ENCODE assay signal across 8 cellular contexts in the genomic region with DNA sequence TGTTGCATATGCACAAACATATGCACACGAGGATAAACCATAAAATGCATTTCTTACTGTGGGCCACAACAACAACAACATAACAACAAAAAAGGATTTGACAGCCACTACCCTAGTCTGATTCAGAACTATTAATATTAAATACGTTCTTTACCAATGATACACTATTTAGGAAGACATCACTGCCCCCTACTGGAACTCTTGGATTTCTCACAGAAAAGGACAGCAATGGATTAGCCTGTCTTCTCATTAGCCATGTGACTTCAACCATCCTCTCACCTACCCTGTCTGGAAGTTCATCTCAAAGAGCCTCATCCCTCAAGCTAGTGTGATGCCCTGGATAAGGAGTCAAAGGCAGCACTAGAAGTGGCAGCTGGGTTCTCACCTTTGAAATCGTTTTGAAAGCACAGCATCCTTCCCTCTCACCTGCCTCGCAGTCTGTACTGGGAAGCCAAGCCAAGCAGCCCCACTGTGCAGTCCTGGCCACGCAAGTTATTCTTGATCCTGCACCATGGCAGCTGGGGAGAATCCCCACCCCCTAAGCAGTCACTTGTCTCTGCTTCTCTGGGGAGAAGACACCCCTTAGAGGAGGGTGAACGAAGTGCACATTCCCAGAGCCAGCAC.
DNase-seq lines count a peak whose midpoint lies in the region; ATAC-seq and TF ChIP-seq lines count a peak whose summit lies in the region.

No MANE protein-coding gene starts in this region.

- H3K36me3 ChIP-seq in GM06990 (ENCODE audit: control insufficient read depth, insufficient read depth, low read length) = no peaks in the 10 kb centered on the region
- no peaks in the 10 kb centered on the region for H3K36me3 ChIP-seq in right lobe of liver

- H3K4me3 ChIP-seq in GM06990 (replicated peaks; ENCODE audit: low read depth, low read length) (no peak overlapping the region), right lobe of liver (no peak overlapping the region)

- 16% methylated on average over 3 of the region's 6 CpGs for WGBS in right lobe of liver (ENCODE audit: insufficient coverage, low coverage, low lambda C conversion rate, missing lambda C conversion rate)

- ATAC-seq in HG03095 (IDR thresholded peaks at IDR 0.05; ENCODE audit: unreplicated experiment) (peak; percentile 62), right lobe of liver (peak; percentile 81 to 89 (median 83)), HG02970 (IDR thresholded peaks at IDR 0.05; ENCODE audit: low FRiP score, unreplicated experiment) (no peak)

- peak; percentile 65 for TF ChIP-seq CTCF in GM06990 (IDR thresholded peaks at IDR 0.05; ENCODE audit: insufficient read depth, low read length, poor library complexity, severe bottlenecking)
- TF ChIP-seq CTCF in right lobe of liver (IDR thresholded peaks at IDR 0.05) = peak; percentile 68 to 76 (median 74)

- DNase-seq in AG08395 (ENCODE audit: low spot score) (peak; percentile 39), GM06990 (ENCODE audit: extremely low read depth, insufficient read length) (no peak), NOMO-1 treated with DMSO at 0.1 percent for 48 hours (lab: John Stamatoyannopoulos, UW; ENCODE audit: unreplicated experiment) (peak; percentile 55), right lobe of liver (no peak), SHP77 treated with DMSO at 0.1 percent for 48 hours (lab: John Stamatoyannopoulos, UW) (no peak)
- DNase-seq in central memory CD4-positive, alpha-beta T cell = peak; percentile 37

- H3K27me3 ChIP-seq in GM06990 (replicated peaks; ENCODE audit: control insufficient read depth, insufficient read depth, low read length) (no peaks in the 10 kb centered on the region; the same call in 1 of the 2 replicates), right lobe of liver (no peaks in the 10 kb centered on the region)

- intact Hi-C loops in right lobe of liver (cut with DNase I) = no loop called here

- no peaks in the 10 kb centered on the region for H3K4me1 ChIP-seq in right lobe of liver

- H3K9me3 ChIP-seq in right lobe of liver = no peaks in the 10 kb centered on the region

- H3K27ac ChIP-seq in right lobe of liver = no peak overlapping the region

- no peak for TF ChIP-seq POLR2A in right lobe of liver (IDR thresholded peaks at IDR 0.05)

Comparison
In these comparisons a context has a peak if more than half of its experiments do, and no peak if none do; other contexts are left out.
1. DNase-seq: peak in AG08395 (single experiment), NOMO-1 treated with DMSO at 0.1 percent for 48 hours (single experiment) and central memory CD4-positive, alpha-beta T cell (single experiment); none in GM06990 (single experiment), right lobe of liver (0 of 3) and SHP77 treated with DMSO at 0.1 percent for 48 hours (single experiment).